In the genomic region with DNA sequence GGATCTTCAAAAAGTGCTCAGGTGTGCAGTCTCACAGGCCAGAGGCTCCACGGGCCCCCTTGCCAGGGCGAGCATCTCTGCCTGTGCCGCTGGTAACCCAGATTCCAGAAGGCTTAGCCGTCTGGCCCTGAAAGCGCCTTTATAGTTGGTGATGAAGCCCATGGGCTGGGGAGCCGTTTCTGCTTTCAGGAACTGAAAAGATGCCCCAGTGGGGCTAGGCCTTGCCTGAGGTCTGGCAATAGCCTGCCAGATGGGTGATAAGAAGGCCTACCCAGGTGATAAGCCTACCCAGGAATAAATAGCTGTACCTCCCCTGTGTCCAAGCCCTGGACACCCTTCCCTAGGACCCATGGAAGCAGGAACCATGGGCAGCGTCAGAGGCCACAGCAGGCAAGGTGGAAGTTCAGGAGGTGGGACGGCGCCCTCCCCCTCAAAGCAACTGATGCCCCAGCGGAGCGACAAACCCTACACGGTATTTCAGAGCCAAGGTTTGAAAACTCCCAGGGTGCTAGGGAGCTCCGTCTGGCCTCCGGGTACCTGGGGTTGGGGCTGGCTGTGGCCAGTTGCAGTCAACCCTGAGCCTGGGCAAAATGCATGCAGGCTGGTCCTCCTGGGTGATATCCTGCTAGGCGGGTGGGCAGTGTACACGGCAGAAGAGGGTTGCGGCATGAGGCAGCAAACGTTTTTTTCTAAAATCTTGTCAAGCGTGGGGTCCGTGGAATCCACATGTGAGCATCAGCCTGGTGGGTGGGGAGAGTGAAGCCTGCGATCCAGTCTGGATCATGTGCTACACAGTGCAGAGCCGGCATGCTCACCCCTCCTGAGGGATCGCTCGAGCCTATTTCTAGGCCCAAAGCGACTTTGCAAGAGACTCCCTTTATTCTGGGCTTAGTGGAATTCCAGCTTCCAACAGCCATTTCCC, we compare ENCODE assay signal across 8 cellular contexts. TPM values are rescaled to one million over a fixed set of nuclear protein-coding genes. Genes with fewer than 3 reads are reported as not detected.
DNase-seq lines count a peak whose midpoint lies in the region; ATAC-seq and TF ChIP-seq lines count a peak whose summit lies in the region.
"Had no signal": no experiment of that assay in that cellular context is flagged by ENCODE, and none has a peak within 500 bp of the region (broad histone marks: within the 10 kb centered on the region; RNA-seq: fewer than 3 reads in every experiment).

No MANE protein-coding gene starts in this region.

- peaks cover 9% of the 10 kb centered on the region for H3K36me3 Mint-ChIP-seq in central memory CD8-positive, alpha-beta T cell (ENCODE audit: insufficient read depth)

- peak overlapping the region; percentile 81 to 92 for H3K27ac ChIP-seq in lung (ENCODE audit: low read depth in 1 of 2, low read length in 1 of 2)
- H3K27ac ChIP-seq in thyroid gland = peak overlapping the region; percentile 82 to 89 (median 83)

- peaks cover 16% of the 10 kb centered on the region for H3K4me1 ChIP-seq in NT2/D1 (ENCODE audit: insufficient read depth, insufficient read length)
- peaks cover 25 to 52% of the 10 kb centered on the region in 2 donors for H3K4me1 ChIP-seq in lung (ENCODE audit: control insufficient read depth in 2 of 2, insufficient read depth in 2 of 2, low read length in 2 of 2)
- H3K4me1 ChIP-seq in thyroid gland = peaks cover 65 to 81% of the 10 kb centered on the region in 2 donors

- H3K27ac Mint-ChIP-seq in central memory CD8-positive, alpha-beta T cell (ENCODE audit: low read depth) = peak overlapping the region; percentile 76

- intact Hi-C loops in thyroid gland (cut with DNase I) = no loop called here

- DNase-seq in NT2/D1 (ENCODE audit: low read depth, low spot score) (peak; percentile 40), lung (ENCODE audit: low spot score) (no peak), thyroid gland (no peak), NCI-H2171 (lab: John Stamatoyannopoulos, UW) (no peak)
- no peak for DNase-seq in central memory CD8-positive, alpha-beta T cell (ENCODE audit: low spot score in 2 of 2)
- no peak for DNase-seq in effector CD4-positive, alpha-beta T cell
- DNase-seq: NCI-H2081 had no signal

- H3K4me3 ChIP-seq in NT2/D1 (ENCODE audit: insufficient read length, low read depth) (peak overlapping the region; percentile 18), lung (no peak overlapping the region), thyroid gland (replicated peaks in 1 of 3) (no peak overlapping the region)

- H3K9me3 Mint-ChIP-seq in central memory CD8-positive, alpha-beta T cell = no peaks in the 10 kb centered on the region

- H3K27me3 ChIP-seq in NT2/D1 (ENCODE audit: insufficient read depth, insufficient read length) = no peaks in the 10 kb centered on the region
- no peaks in the 10 kb centered on the region for H3K27me3 ChIP-seq in lung (ENCODE audit: control insufficient read depth, insufficient read depth)
- H3K27me3 ChIP-seq in thyroid gland = no peaks in the 10 kb centered on the region

- H3K4me3 Mint-ChIP-seq in central memory CD8-positive, alpha-beta T cell = peak overlapping the region; percentile 69

- peaks cover 67% of the 10 kb centered on the region for H3K4me1 Mint-ChIP-seq in central memory CD8-positive, alpha-beta T cell

- no peak for ATAC-seq in central memory CD8-positive, alpha-beta T cell (replicated peaks; ENCODE audit: extremely low read depth, poor library complexity, severe bottlenecking)
- ATAC-seq in lung (ENCODE audit: insufficient read depth, low FRiP score) (no peak), HG03439 (IDR thresholded peaks at IDR 0.05; ENCODE audit: unreplicated experiment) (no peak)

- no peaks in the 10 kb centered on the region for H3K9me3 ChIP-seq in NT2/D1 (ENCODE audit: insufficient read depth, low read length)
- no peaks in the 10 kb centered on the region for H3K9me3 ChIP-seq in lung (ENCODE audit: control insufficient read depth in 2 of 2, insufficient read depth in 1 of 2, low read length in 1 of 2)
- no peaks in the 10 kb centered on the region for H3K9me3 ChIP-seq in thyroid gland

- H3K9ac ChIP-seq in NT2/D1 (ENCODE audit: insufficient read length, low read depth) = peak overlapping the region; percentile 69

- peaks cover 57% of the 10 kb centered on the region for H3K36me3 ChIP-seq in NT2/D1 (ENCODE audit: insufficient read depth, insufficient read length, low read length)
- peaks cover 0 to 13% of the 10 kb centered on the region in 2 donors for H3K36me3 ChIP-seq in lung (ENCODE audit: control insufficient read depth in 2 of 2, insufficient read depth in 2 of 2, low read length in 2 of 2)
- H3K36me3 ChIP-seq in thyroid gland = no peaks in the 10 kb centered on the region

- TF ChIP-seq POLR2A in thyroid gland (IDR thresholded peaks at IDR 0.05) = no peak

- H3K27me3 Mint-ChIP-seq in central memory CD8-positive, alpha-beta T cell = no peaks in the 10 kb centered on the region

- no peak for TF ChIP-seq CTCF in lung (IDR thresholded peaks at IDR 0.05; ENCODE audit: control extremely low read depth, extremely low read depth)
- TF ChIP-seq CTCF in thyroid gland (IDR thresholded peaks at IDR 0.05) = no peak

- 57 to 65% methylated on average over 25 of the region's 25 CpGs for WGBS in lung, 2 donors
- 72 to 74% methylated on average over 16 to 22 of the region's 25 CpGs for WGBS in thyroid gland, 2 donors

RNA-seq across cellular contexts. Expression of a gene that starts 45.3 kb away (rescaled TPM):
- total RNA-seq in lung = 100 to 1,000 TPM; 339 to 552 TPM
- 100 to 1,000 TPM; 229 to 394 TPM for polyA plus RNA-seq in lung
- total RNA-seq in thyroid gland = 100 to 1,000 TPM; 191 to 479 (median 365) TPM

RNA-seq across cellular contexts. Expression of a gene that starts 51.6 kb away (rescaled TPM):
- total RNA-seq in lung (1 to 10 TPM; 2.0 to 7.1 TPM), thyroid gland (1 to 10 TPM in 2 of 4 donors, not detected in 2; 1.6 to 2.0 TPM)
- polyA plus RNA-seq in lung = 10 to 100 TPM in 1 of 2 donors, 1 to 10 TPM in 1; 4.9 to 17.8 TPM
